20 cellular contexts compared by ENCODE assay signal in the genomic region with DNA sequence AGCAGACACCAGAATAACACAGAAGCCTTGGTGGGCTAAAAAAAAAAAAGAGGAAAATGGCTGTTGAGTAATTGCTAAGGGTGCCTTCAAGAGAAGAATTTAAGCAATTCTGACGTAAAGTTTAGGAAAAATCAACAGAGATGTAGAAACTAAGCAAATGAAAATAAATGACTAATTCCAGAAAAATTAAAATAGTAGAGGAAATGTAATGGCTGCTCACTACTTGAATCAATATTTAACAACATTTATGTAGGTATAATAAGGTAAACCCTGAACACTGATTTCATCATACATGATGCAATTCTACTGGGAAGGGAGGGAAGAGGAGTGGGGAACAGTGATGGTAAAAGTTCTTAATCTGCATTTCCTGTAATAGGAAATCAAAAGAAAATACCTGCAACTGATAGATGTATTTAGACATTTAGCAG. TPM values are rescaled to one million over a fixed set of nuclear protein-coding genes. Genes with fewer than 3 reads are reported as not detected.
DNase-seq lines count a peak whose midpoint lies in the region; FAIRE-seq and TF ChIP-seq lines count a peak whose summit lies in the region.
"Had no signal": no experiment of that assay in that cellular context is flagged by ENCODE, and none has a peak within 500 bp of the region (broad histone marks: within the 10 kb centered on the region; RNA-seq: fewer than 3 reads in every experiment).

No MANE protein-coding gene starts in this region.

- H3K9me2 ChIP-seq in GM23248 (ENCODE audit: insufficient read depth) = no peaks in the 10 kb centered on the region

- no peak overlapping the region for H3K4me3 Mint-ChIP-seq in astrocyte (ENCODE audit: unreplicated experiment)
- H3K4me3 Mint-ChIP-seq: activated naive CD8-positive, alpha-beta T cell treated with anti-CD3 and anti-CD28 coated beads, Interleukin-2, amount 10 ng/mL, durations not matched to agents 7 days and 5 days; activated T-cell treated with anti-CD3 and anti-CD28 coated beads, Interleukin-2, amount 50 U/mL, for 4 hours had no signal

- H3K4me3 ChIP-seq in ACC112 (ENCODE audit: low read depth, low read length) (no peak overlapping the region), GM23248 (no peak overlapping the region), astrocyte (ENCODE audit: insufficient read depth, low read depth, low read length) (no peak overlapping the region)
- H3K4me3 ChIP-seq: ovary, Peyer's patch, thoracic aorta had no signal

- H3K4me2 ChIP-seq in GM23248 (ENCODE audit: unreplicated experiment) = no peak overlapping the region
- no peak overlapping the region for H3K4me2 ChIP-seq in astrocyte (ENCODE audit: low read length)

- no peaks in the 10 kb centered on the region for H3F3A ChIP-seq in GM23248 (ENCODE audit: insufficient read depth)

- H3K9ac ChIP-seq in GM23248 (no peak overlapping the region), astrocyte (ENCODE audit: low read length) (peak overlapping the region; percentile 21)

- WGBS in GM23248 (ENCODE audit: low coverage in 1 of 2, low lambda C conversion rate in 2 of 2, missing lambda C conversion rate in 2 of 2), 2 experiments = 31 to 44% methylated on average over 1 of the region's 1 CpG

- H3K36me3 Mint-ChIP-seq in astrocyte (ENCODE audit: low read depth, unreplicated experiment) = peaks cover 48% of the 10 kb centered on the region

- peaks cover 19% of the 10 kb centered on the region for H3K4me1 ChIP-seq in ACC112 (ENCODE audit: control insufficient read depth, insufficient read depth, low read length, unreplicated experiment)
- peaks cover 10% of the 10 kb centered on the region for H3K4me1 ChIP-seq in GM23248 (ENCODE audit: insufficient read depth)
- peaks cover 8% of the 10 kb centered on the region for H3K4me1 ChIP-seq in astrocyte (ENCODE audit: insufficient read depth, low read length)
- H3K4me1 ChIP-seq: Peyer's patch had no signal

- H3K27me3 Mint-ChIP-seq in astrocyte (ENCODE audit: low read depth, unreplicated experiment) = no peaks in the 10 kb centered on the region
- H3K27me3 Mint-ChIP-seq: activated naive CD8-positive, alpha-beta T cell treated with anti-CD3 and anti-CD28 coated beads, Interleukin-2, amount 10 ng/mL, durations not matched to agents 7 days and 5 days had no signal

- H4K20me1 ChIP-seq in GM23248 (ENCODE audit: insufficient read depth) (no peaks in the 10 kb centered on the region), astrocyte (ENCODE audit: insufficient read depth, low read length) (no peaks in the 10 kb centered on the region)

- H3K9me3 Mint-ChIP-seq in astrocyte (ENCODE audit: unreplicated experiment) = no peaks in the 10 kb centered on the region
- H3K9me3 Mint-ChIP-seq: activated naive CD8-positive, alpha-beta T cell treated with anti-CD3 and anti-CD28 coated beads, Interleukin-2, amount 10 ng/mL, durations not matched to agents 7 days and 5 days; activated T-cell treated with anti-CD3 and anti-CD28 coated beads, Interleukin-2, amount 50 U/mL, for 4 hours had no signal

- no peaks in the 10 kb centered on the region for H3K9me3 ChIP-seq in GM23248 (ENCODE audit: low read depth)
- H3K9me3 ChIP-seq in astrocyte (ENCODE audit: insufficient read depth, low read depth, low read length) = no peaks in the 10 kb centered on the region
- H3K9me3 ChIP-seq: ovary, Peyer's patch, thoracic aorta had no signal

- H3K27me3 ChIP-seq in ACC112 (ENCODE audit: insufficient read depth, low read length) (no peaks in the 10 kb centered on the region), GM23248 (replicated peaks; ENCODE audit: insufficient read depth) (no peaks in the 10 kb centered on the region), astrocyte (ENCODE audit: insufficient read depth, low read length) (no peaks in the 10 kb centered on the region)
- H3K27me3 ChIP-seq: ovary, Peyer's patch had no signal

- no peak for TF ChIP-seq CTCF in astrocyte (IDR thresholded peaks at IDR 0.05; ENCODE audit: insufficient read depth, low read depth, low read length)

- peaks cover 24% of the 10 kb centered on the region for H3K4me1 Mint-ChIP-seq in astrocyte (ENCODE audit: low read depth, unreplicated experiment)
- H3K4me1 Mint-ChIP-seq: activated naive CD8-positive, alpha-beta T cell treated with anti-CD3 and anti-CD28 coated beads, Interleukin-2, amount 10 ng/mL, durations not matched to agents 7 days and 5 days had no signal

- no peak for FAIRE-seq in astrocyte (lab: Jason Lieb, UNC)
- FAIRE-seq: frontal cortex had no signal

- H3K79me2 ChIP-seq in ACC112 (ENCODE audit: control insufficient read depth, insufficient read depth, low read length, unreplicated experiment) = no peaks in the 10 kb centered on the region
- 0 out of 2 replicates have a peak, but pooled peaks cover 13% of the 10 kb centered on the region for H3K79me2 ChIP-seq in GM23248 (ENCODE audit: insufficient read depth)
- H3K79me2 ChIP-seq in astrocyte (ENCODE audit: insufficient read depth, low read length) = peaks cover 5% of the 10 kb centered on the region

- peak overlapping the region; percentile 79 for H3K27ac Mint-ChIP-seq in astrocyte (ENCODE audit: unreplicated experiment)
- H3K27ac Mint-ChIP-seq: activated naive CD8-positive, alpha-beta T cell treated with anti-CD3 and anti-CD28 coated beads, Interleukin-2, amount 10 ng/mL, durations not matched to agents 7 days and 5 days had no signal

- H3K27ac ChIP-seq in ACC112 (ENCODE audit: low read depth, low read length) (peak overlapping the region; percentile 92), GM23248 (peak overlapping the region; percentile 18; the same call in 1 of the 2 replicates), astrocyte (ENCODE audit: low read depth, low read length) (peak overlapping the region; percentile 70)
- H3K27ac ChIP-seq: ovary, Peyer's patch had no signal

- CTCF ChIA-PET in HEK293T (lab: Yijun Ruan, JAX) = no interaction called here

- in situ Hi-C loops in GM23248 (cut with MboI) = no loop called here

- POLR2A ChIA-PET in HEK293T (lab: Yijun Ruan, JAX) = no interaction called here

- H3K36me3 ChIP-seq in ACC112 (ENCODE audit: insufficient read depth, low read length) (peaks cover 35% of the 10 kb centered on the region), GM23248 (ENCODE audit: low read depth) (peaks cover 63% of the 10 kb centered on the region), astrocyte (ENCODE audit: insufficient read depth, low read length) (peaks cover 58% of the 10 kb centered on the region)
- H3K36me3 ChIP-seq: ovary had no signal

- DNase-seq in GM23248 (peak; percentile 39), astrocyte (ENCODE audit: low read depth) (no peak), hepatic stellate cell (ENCODE audit: low spot score) (peak; percentile 53), islet precursor cell (no peak), NCI-H2171 (lab: John Stamatoyannopoulos, UW) (no peak), HEK293T (ENCODE audit: extremely low spot score) (no peak)
- no peak for DNase-seq in stimulated activated CD4-positive, alpha-beta T cell treated with anti-CD3 and anti-CD28 coated beads, Interleukin-2, amount 100 ng/mL, for 24 hours
- DNase-seq: activated naive CD8-positive, alpha-beta T cell treated with anti-CD3 and anti-CD28 coated beads, Interleukin-2, amount 10 ng/mL, durations not matched to agents 7 days and 5 days; activated T-cell treated with anti-CD3 and anti-CD28 coated beads, Interleukin-2, amount 50 U/mL, for 4 hours; caudate nucleus; effector memory CD4-positive, alpha-beta T cell; GF-D8; NCI-H1105; NCI-H2171 treated with DMSO at 0.1 percent for 48 hours; NCI-H82; ovary; Peyer's patch had no signal

- H2AFZ ChIP-seq in ACC112 (ENCODE audit: low read length, unreplicated experiment) = no peak overlapping the region
- no peak overlapping the region for H2AFZ ChIP-seq in GM23248
- H2AFZ ChIP-seq in astrocyte (ENCODE audit: low read depth, low read length) = no peak overlapping the region

TF ChIP-seq in HEK293T, 16 proteins besides CTCF, POLR2A, EP300 and RAD21:
- TF ChIP-seq CTBP1 (IDR thresholded peaks at IDR 0.05; ENCODE audit: borderline replicate concordance) (no peak), NFRKB (IDR thresholded peaks at IDR 0.05) (no peak), BHLHE40 (IDR thresholded peaks at IDR 0.05; ENCODE audit: borderline replicate concordance) (no peak), FOXA1 (IDR thresholded peaks at IDR 0.05) (no peak), ZNF384 (IDR thresholded peaks at IDR 0.05) (no peak), LEF1 (IDR thresholded peaks at IDR 0.05; ENCODE audit: borderline replicate concordance) (no peak)
TF ChIP-seq in HEK293T: peak in this region for 0.

RNA-seq across cellular contexts. Expression of a gene that starts 41.4 kb away (rescaled TPM):
- total RNA-seq in GM23248 (2014; rRNA removed; shearing (Covaris generic)) = 28.2 and 37.1 TPM in 2 replicates
- 32.0 and 34.3 TPM in 2 replicates for polyA plus RNA-seq in GM23248 (2016; fragmentation: Nextera tagmentation; extraction: Ambion mirVana)
- total RNA-seq in astrocyte = 58.0 and 64.2 TPM in 2 replicates

Comparison
In these comparisons a context has a peak if more than half of its experiments do, and no peak if none do; other contexts are left out.
1. H3K27ac ChIP-seq: peak in every context shown above with its lines; median percentile 92 in ACC112; 70 in astrocyte; 18 in GM23248.
2. DNase-seq: peak in GM23248 (single experiment) and hepatic stellate cell (single experiment); none in astrocyte (single experiment), stimulated activated CD4-positive, alpha-beta T cell treated with anti-CD3 and anti-CD28 coated beads, Interleukin-2, amount 100 ng/mL, for 24 hours (0 of 2), islet precursor cell (single experiment), NCI-H2171 (single experiment) and HEK293T (single experiment).